In genomic region chr3:94285874-94286273, GRCh38 we compare ENCODE assay signal across 2 cellular contexts.
TF ChIP-seq lines count a peak whose summit lies in the region.

No MANE protein-coding gene starts in this region.

TF ChIP-seq in liver, 16 proteins besides CTCF, POLR2A, EP300 and RAD21:
- no peak for TF ChIP-seq REST (IDR thresholded peaks at IDR 0.05)
- no peak for TF ChIP-seq SP1 (IDR thresholded peaks at IDR 0.05)
- no peak for TF ChIP-seq RXRA (IDR thresholded peaks at IDR 0.05)
- TF ChIP-seq YY1 (IDR thresholded peaks at IDR 0.05), result no peak
- TF ChIP-seq NR2F2 (IDR thresholded peaks at IDR 0.05), result no peak
- TF ChIP-seq MAX (IDR thresholded peaks at IDR 0.05), result no peak
- TF ChIP-seq HNF4A (conservative IDR thresholded peaks at IDR 0.05), result no peak
- TF ChIP-seq EGR1 (IDR thresholded peaks at IDR 0.05; ENCODE audit: low read depth in 2 of 2), result no peak
- no peak for TF ChIP-seq GABPA (IDR thresholded peaks at IDR 0.05 in 1 of 2, conservative IDR thresholded peaks at IDR 0.05 in 1 of 2)
- no peak for TF ChIP-seq TAF1 (conservative IDR thresholded peaks at IDR 0.05)
- no peak for TF ChIP-seq HNF4G (IDR thresholded peaks at IDR 0.05)
- no peak for TF ChIP-seq FOXA2 (IDR thresholded peaks at IDR 0.05)
- TF ChIP-seq ATF3 (IDR thresholded peaks at IDR 0.05), result no peak
- TF ChIP-seq JUND (IDR thresholded peaks at IDR 0.05), result no peak

TF ChIP-seq in HepG2, 621 proteins besides CTCF, POLR2A, EP300 and RAD21 (continued from another document):
- TF ChIP-seq ZNF710 (CRISPR knock-in tag; IDR thresholded peaks at IDR 0.05; ENCODE audit: borderline replicate concordance) (no peak), REL (CRISPR knock-in tag; conservative IDR thresholded peaks at IDR 0.05) (no peak), MAF1 (CRISPR knock-in tag; IDR thresholded peaks at IDR 0.05; ENCODE audit: borderline replicate concordance) (no peak), PBX3 (CRISPR knock-in tag; IDR thresholded peaks at IDR 0.05; ENCODE audit: borderline replicate concordance) (no peak), SATB2 (CRISPR knock-in tag; IDR thresholded peaks at IDR 0.05) (no peak), HIC2 (CRISPR knock-in tag; IDR thresholded peaks at IDR 0.05; ENCODE audit: low read depth) (no peak), SMAD1 (CRISPR knock-in tag; IDR thresholded peaks at IDR 0.05; ENCODE audit: borderline replicate concordance, low read depth) (no peak)
